Comparison of ENCODE assay signal across 12 cellular contexts in the genomic region with DNA sequence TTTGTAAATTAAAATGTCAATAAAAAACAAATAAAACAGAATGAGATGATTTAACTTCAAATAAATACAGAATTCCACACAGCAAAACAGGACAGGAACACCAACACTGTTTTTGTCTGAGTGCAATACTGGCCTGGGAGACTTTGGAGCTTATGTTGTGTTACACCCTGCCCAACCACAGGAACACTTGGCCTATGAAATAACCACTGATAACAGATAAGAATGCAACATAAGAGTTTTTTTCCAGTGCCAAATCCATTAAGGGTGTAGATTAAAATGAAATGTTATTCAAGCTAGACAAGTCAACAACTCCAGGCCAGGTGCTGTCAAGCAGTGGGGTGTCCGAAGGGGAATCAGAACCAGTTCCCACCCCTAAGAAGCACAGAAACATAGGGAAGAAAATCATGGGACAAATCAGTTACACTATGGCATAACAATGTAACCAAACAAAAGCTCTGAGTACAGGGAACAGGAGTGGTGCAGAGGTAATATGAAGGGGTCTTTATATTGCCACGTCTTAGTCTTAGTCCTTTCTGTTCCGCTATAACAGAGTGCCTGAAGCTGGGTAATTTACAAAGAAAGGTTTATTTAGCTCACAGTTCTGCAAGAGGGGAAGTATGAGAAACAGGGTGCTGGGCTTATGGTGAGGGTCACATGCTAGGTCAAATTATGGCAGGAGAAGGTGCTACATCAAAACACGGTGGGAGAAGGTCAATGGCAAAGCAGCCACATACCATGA. TPM values are rescaled to one million over a fixed set of nuclear protein-coding genes. Genes with fewer than 3 reads are reported as not detected.
DNase-seq lines count a peak whose midpoint lies in the region; ATAC-seq, FAIRE-seq and TF ChIP-seq lines count a peak whose summit lies in the region.
"Had no signal": no experiment of that assay in that cellular context is flagged by ENCODE, and none has a peak within 500 bp of the region (broad histone marks: within the 10 kb centered on the region; RNA-seq: fewer than 3 reads in every experiment).

No MANE protein-coding gene starts in this region.

- H3K4me1 Mint-ChIP-seq in endothelial cell (ENCODE audit: unreplicated experiment) = peaks cover 34% of the 10 kb centered on the region
- peaks cover 55% of the 10 kb centered on the region for H3K4me1 Mint-ChIP-seq in neural crest cell
- H3K4me1 Mint-ChIP-seq in activated CD8-positive, alpha-beta memory T cell treated with anti-CD3 and anti-CD28 coated beads, Interleukin-2, amount 10 ng/mL, durations not matched to agents 7 days and 5 days = peaks cover 53% of the 10 kb centered on the region

- H3K4me3 ChIP-seq in DOHH2 (ENCODE audit: low read length) = no peak overlapping the region
- H3K4me3 ChIP-seq: lung had no signal

- no peaks in the 10 kb centered on the region for H3K9me2 ChIP-seq in DOHH2 (replicated peaks; ENCODE audit: control insufficient read depth, low read length)

- peaks cover 59% of the 10 kb centered on the region for H3K36me3 ChIP-seq in DOHH2 (ENCODE audit: control insufficient read depth, low read length)

- DNase-seq in SK-MEL-5 (ENCODE audit: low read depth, low spot score) (peak; percentile 61), endothelial cell (ENCODE audit: low spot score) (no peak), neural crest cell (ENCODE audit: low read depth, low spot score) (no peak), amniotic stem cell (lab: John Stamatoyannopoulos, UW) (no peak), RCC 7860 (ENCODE audit: low spot score) (no peak)
- no peak for DNase-seq in activated CD8-positive, alpha-beta memory T cell treated with anti-CD3 and anti-CD28 coated beads, Interleukin-2, amount 10 ng/mL, durations not matched to agents 7 days and 5 days
- DNase-seq: effector CD8-positive, alpha-beta T cell; NCI-H446; substantia nigra had no signal

- no peak for TF ChIP-seq CTCF in DOHH2 (IDR thresholded peaks at IDR 0.05; ENCODE audit: low read depth, low read length, poor library complexity, severe bottlenecking)
- no peak for TF ChIP-seq CTCF in endothelial cell (IDR thresholded peaks at IDR 0.05; ENCODE audit: unreplicated experiment)
- TF ChIP-seq CTCF in neural crest cell (conservative IDR thresholded peaks at IDR 0.05) = no peak

- peaks cover 39% of the 10 kb centered on the region for H3K4me1 ChIP-seq in DOHH2 (ENCODE audit: control insufficient read depth, low read length)

- H3K27ac Mint-ChIP-seq in endothelial cell (ENCODE audit: unreplicated experiment) (peak overlapping the region; percentile 1), neural crest cell (ENCODE audit: unreplicated experiment) (no peak overlapping the region)
- H3K27ac Mint-ChIP-seq in activated CD8-positive, alpha-beta memory T cell treated with anti-CD3 and anti-CD28 coated beads, Interleukin-2, amount 10 ng/mL, durations not matched to agents 7 days and 5 days = no peak overlapping the region

- FAIRE-seq in RCC 7860 (lab: Jason Lieb, UNC) = no peak

- no peak overlapping the region for H3K4me3 Mint-ChIP-seq in endothelial cell (ENCODE audit: unreplicated experiment)
- peak overlapping the region; percentile 80 for H3K4me3 Mint-ChIP-seq in neural crest cell
- H3K4me3 Mint-ChIP-seq in activated CD8-positive, alpha-beta memory T cell treated with anti-CD3 and anti-CD28 coated beads, Interleukin-2, amount 10 ng/mL, durations not matched to agents 7 days and 5 days = no peak overlapping the region

- H3K9me3 ChIP-seq in DOHH2 (ENCODE audit: control insufficient read depth, insufficient read depth, low read length) = no peaks in the 10 kb centered on the region

- CTCF ChIA-PET in activated CD8-positive, alpha-beta memory T cell treated with anti-CD3 and anti-CD28 coated beads, Interleukin-2, amount 10 ng/mL, durations not matched to agents 7 days and 5 days (lab: Charles Lee) = interaction anchor here (0.6 to 1.8 kb wide), 3 partner anchors 7 to 45 kb away, joined by 3 to 7 read pairs (median 4); no protein-coding TSS in a partner anchor

- H3K36me3 Mint-ChIP-seq in endothelial cell (ENCODE audit: low read depth, unreplicated experiment) (peaks cover 14% of the 10 kb centered on the region), neural crest cell (ENCODE audit: low read depth) (peaks cover 10% of the 10 kb centered on the region)
- H3K36me3 Mint-ChIP-seq in activated CD8-positive, alpha-beta memory T cell treated with anti-CD3 and anti-CD28 coated beads, Interleukin-2, amount 10 ng/mL, durations not matched to agents 7 days and 5 days = peaks cover 21% of the 10 kb centered on the region

- no peaks in the 10 kb centered on the region for H3K27me3 ChIP-seq in DOHH2 (ENCODE audit: control insufficient read depth, low read length)

- H3K27me3 Mint-ChIP-seq in endothelial cell (ENCODE audit: unreplicated experiment) = peaks cover 9% of the 10 kb centered on the region
- no peaks in the 10 kb centered on the region for H3K27me3 Mint-ChIP-seq in neural crest cell (ENCODE audit: low read depth)
- H3K27me3 Mint-ChIP-seq in activated CD8-positive, alpha-beta memory T cell treated with anti-CD3 and anti-CD28 coated beads, Interleukin-2, amount 10 ng/mL, durations not matched to agents 7 days and 5 days = no peaks in the 10 kb centered on the region

- H4K20me1 ChIP-seq in DOHH2 (ENCODE audit: control insufficient read depth, insufficient read depth, low read depth, low read length) = peaks cover 24% of the 10 kb centered on the region

- no peak for ATAC-seq in GM18907 (IDR thresholded peaks at IDR 0.05; ENCODE audit: unreplicated experiment)
- ATAC-seq in activated CD8-positive, alpha-beta memory T cell treated with anti-CD3 and anti-CD28 coated beads, Interleukin-2, amount 10 ng/mL, durations not matched to agents 7 days and 5 days = no peak

- peak overlapping the region; percentile 26 for H3K4me2 ChIP-seq in DOHH2 (ENCODE audit: low read length)

- no peaks in the 10 kb centered on the region for H3F3A ChIP-seq in DOHH2 (ENCODE audit: control insufficient read depth, insufficient read depth)

- H3K79me2 ChIP-seq in DOHH2 (ENCODE audit: control insufficient read depth, low read length) = peaks cover 85% of the 10 kb centered on the region

- H3K9me3 Mint-ChIP-seq in endothelial cell (ENCODE audit: unreplicated experiment) = no peaks in the 10 kb centered on the region
- no peaks in the 10 kb centered on the region for H3K9me3 Mint-ChIP-seq in neural crest cell
- no peaks in the 10 kb centered on the region for H3K9me3 Mint-ChIP-seq in activated CD8-positive, alpha-beta memory T cell treated with anti-CD3 and anti-CD28 coated beads, Interleukin-2, amount 10 ng/mL, durations not matched to agents 7 days and 5 days (ENCODE audit: low read depth)

- in situ Hi-C loops in SK-MEL-5 (cut with HindIII; ENCODE audit: low pct_unique_long_range_greater_than_20kb, low sequenced_read_pairs) = no loop called here

- no peak overlapping the region for H3K27ac ChIP-seq in DOHH2 (ENCODE audit: low read depth, low read length)

RNA-seq across cellular contexts. Expression of a gene that starts 3.8 kb away (rescaled TPM):
- 112 and 132 TPM in 2 replicates for total RNA-seq in SK-MEL-5 (2014; rRNA removed; shearing (Covaris generic))
- 72.4 and 86.0 TPM in 2 replicates for polyA plus RNA-seq in SK-MEL-5 (2015; cell fraction: cytosol; rRNA removed)
- 48.4 and 49.0 TPM in 2 replicates for polyA plus RNA-seq in SK-MEL-5 (2015; cell fraction: nucleus; rRNA removed)
- 47.7 TPM for total RNA-seq in endothelial cell (ENCODE audit: unreplicated experiment)
- 55.3 and 56.4 TPM in 2 replicates for total RNA-seq in neural crest cell
- 10 to 100 TPM; 39.6 to 50.9 TPM for total RNA-seq in activated CD8-positive, alpha-beta memory T cell treated with anti-CD3 and anti-CD28 coated beads, Interleukin-2, amount 10 ng/mL, durations not matched to agents 7 days and 5 days

RNA-seq across cellular contexts. Expression of a gene that starts 34.5 kb away (rescaled TPM):
- total RNA-seq in SK-MEL-5 (2014; rRNA removed; shearing (Covaris generic)) = 2.0 and 2.5 TPM in 2 replicates
- polyA plus RNA-seq in SK-MEL-5 (2015; cell fraction: cytosol; rRNA removed) = 3.3 and 5.5 TPM in 2 replicates
- 9.8 and 10.7 TPM in 2 replicates for polyA plus RNA-seq in SK-MEL-5 (2015; cell fraction: nucleus; rRNA removed)
- total RNA-seq in endothelial cell (ENCODE audit: unreplicated experiment) (1.5 TPM), neural crest cell (21.6 and 32.5 TPM in 2 replicates)
- total RNA-seq in activated CD8-positive, alpha-beta memory T cell treated with anti-CD3 and anti-CD28 coated beads, Interleukin-2, amount 10 ng/mL, durations not matched to agents 7 days and 5 days = 1 to 10 TPM; 5.8 to 9.7 TPM
